In the genomic region with DNA sequence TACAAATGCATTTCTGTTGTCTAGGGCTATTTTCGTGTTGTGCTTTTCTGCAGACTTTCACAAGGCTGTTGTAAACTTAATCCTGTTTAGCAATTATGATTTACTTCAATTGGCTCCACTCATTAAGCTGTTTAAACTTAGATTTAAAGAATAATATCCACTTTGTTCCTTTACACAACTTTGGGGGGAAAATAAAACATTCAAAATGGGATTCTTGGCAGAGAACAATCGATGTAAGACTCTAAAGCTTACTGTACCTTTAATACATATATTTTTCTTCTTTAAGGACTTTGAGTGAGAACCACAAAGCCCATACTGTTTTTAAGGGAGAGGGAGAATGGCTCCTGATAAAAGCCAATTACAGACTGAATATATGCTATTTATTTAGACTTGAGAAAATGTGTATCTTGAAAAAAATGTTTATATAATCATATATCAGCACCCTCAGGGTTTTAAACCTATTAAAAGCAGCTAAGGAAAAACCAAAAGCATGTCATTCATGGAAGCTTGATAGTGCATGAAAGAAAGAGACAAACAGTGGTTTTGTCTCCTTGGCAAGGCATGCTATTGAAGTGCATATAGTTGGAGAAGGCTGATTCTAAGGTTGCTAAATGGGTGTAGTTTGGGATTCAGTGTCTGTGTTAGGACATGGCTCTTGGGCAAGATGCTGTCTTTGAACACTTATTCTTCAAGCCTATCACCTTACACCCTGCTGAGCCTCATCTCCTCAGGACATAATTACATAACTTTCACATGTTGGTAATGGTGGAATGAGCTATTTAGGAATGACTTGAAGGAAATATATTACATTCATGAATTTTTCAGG, we compare ENCODE assay signal across 1 cellular context.
TF ChIP-seq lines count a peak whose summit lies in the region.

No MANE protein-coding gene starts in this region.

TF ChIP-seq in HEK293, 187 proteins besides CTCF, POLR2A, EP300 and RAD21 (continued from another document):
- no peak for TF ChIP-seq ZNF280D (tag by site-specific recombination; IDR thresholded peaks at IDR 0.05)
- TF ChIP-seq, protein P1, sequence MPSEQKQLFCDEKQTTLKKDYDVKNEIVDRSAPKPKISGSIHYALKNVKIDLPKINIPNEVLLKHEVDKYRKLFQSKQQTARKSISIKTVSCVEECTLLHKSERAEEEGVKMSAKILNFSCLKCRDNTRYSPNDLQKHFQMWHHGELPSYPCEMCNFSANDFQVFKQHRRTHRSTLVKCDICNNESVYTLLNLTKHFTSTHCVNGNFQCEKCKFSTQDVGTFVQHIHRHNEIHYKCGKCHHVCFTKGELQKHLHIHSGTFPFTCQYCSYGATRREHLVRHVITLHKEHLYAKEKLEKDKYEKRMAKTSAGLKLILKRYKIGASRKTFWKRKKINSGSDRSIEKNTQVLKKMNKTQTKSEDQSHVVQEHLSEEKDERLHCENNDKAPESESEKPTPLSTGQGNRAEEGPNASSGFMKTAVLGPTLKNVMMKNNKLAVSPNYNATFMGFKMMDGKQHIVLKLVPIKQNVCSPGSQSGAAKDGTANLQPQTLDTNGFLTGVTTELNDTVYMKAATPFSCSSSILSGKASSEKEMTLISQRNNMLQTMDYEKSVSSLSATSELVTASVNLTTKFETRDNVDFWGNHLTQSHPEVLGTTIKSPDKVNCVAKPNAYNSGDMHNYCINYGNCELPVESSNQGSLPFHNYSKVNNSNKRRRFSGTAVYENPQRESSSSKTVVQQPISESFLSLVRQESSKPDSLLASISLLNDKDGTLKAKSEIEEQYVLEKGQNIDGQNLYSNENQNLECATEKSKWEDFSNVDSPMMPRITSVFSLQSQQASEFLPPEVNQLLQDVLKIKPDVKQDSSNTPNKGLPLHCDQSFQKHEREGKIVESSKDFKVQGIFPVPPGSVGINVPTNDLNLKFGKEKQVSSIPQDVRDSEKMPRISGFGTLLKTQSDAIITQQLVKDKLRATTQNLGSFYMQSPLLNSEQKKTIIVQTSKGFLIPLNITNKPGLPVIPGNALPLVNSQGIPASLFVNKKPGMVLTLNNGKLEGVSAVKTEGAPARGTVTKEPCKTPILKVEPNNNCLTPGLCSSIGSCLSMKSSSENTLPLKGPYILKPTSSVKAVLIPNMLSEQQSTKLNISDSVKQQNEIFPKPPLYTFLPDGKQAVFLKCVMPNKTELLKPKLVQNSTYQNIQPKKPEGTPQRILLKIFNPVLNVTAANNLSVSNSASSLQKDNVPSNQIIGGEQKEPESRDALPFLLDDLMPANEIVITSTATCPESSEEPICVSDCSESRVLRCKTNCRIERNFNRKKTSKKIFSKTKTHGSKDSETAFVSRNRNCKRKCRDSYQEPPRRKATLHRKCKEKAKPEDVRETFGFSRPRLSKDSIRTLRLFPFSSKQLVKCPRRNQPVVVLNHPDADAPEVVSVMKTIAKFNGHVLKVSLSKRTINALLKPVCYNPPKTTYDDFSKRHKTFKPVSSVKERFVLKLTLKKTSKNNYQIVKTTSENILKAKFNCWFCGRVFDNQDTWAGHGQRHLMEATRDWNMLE (tag by site-specific recombination; conservative IDR thresholded peaks at IDR 0.05; ENCODE audit: low read depth), result no peak
- TF ChIP-seq, protein P2, sequence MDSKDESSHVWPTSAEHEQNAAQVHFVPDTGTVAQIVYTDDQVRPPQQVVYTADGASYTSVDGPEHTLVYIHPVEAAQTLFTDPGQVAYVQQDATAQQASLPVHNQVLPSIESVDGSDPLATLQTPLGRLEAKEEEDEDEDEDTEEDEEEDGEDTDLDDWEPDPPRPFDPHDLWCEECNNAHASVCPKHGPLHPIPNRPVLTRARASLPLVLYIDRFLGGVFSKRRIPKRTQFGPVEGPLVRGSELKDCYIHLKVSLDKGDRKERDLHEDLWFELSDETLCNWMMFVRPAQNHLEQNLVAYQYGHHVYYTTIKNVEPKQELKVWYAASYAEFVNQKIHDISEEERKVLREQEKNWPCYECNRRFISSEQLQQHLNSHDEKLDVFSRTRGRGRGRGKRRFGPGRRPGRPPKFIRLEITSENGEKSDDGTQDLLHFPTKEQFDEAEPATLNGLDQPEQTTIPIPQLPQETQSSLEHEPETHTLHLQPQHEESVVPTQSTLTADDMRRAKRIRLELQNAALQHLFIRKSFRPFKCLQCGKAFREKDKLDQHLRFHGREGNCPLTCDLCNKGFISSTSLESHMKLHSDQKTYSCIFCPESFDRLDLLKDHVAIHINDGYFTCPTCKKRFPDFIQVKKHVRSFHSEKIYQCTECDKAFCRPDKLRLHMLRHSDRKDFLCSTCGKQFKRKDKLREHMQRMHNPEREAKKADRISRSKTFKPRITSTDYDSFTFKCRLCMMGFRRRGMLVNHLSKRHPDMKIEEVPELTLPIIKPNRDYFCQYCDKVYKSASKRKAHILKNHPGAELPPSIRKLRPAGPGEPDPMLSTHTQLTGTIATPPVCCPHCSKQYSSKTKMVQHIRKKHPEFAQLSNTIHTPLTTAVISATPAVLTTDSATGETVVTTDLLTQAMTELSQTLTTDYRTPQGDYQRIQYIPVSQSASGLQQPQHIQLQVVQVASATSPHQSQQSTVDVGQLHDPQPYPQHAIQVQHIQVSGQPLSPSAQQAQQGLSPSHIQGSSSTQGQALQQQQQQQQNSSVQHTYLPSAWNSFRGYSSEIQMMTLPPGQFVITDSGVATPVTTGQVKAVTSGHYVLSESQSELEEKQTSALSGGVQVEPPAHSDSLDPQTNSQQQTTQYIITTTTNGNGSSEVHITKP (tag by site-specific recombination; IDR thresholded peaks at IDR 0.05), result no peak
